Comparison of ENCODE assay signal across 19 cellular contexts in the genomic region with DNA sequence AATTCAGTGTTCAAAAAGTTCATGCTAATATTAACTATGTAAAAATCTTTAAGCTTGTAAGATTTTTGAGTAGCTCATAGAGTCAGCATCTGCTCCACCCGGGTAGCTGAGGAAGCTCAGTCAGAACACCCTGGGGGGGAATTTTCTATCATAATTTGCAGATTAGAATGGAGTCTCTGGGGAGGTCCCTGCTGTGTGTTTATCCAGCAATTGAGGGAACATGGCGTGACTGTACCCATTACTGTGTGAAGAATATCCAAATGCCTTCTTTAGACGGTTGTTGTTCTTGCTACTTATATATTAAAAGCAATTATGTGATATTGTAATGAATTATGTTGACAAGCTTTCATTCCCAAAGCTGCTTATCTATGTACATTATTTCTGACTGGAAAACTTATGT.
DNase-seq lines count a peak whose midpoint lies in the region; ATAC-seq and TF ChIP-seq lines count a peak whose summit lies in the region.
"Had no signal": no experiment of that assay in that cellular context is flagged by ENCODE, and none has a peak within 500 bp of the region (broad histone marks: within the 10 kb centered on the region; RNA-seq: fewer than 3 reads in every experiment).

No MANE protein-coding gene starts in this region.

- peak; percentile 44 for DNase-seq in AG04449 (ENCODE audit: low read depth, low spot score)
- DNase-seq in H4 (ENCODE audit: low spot score), result peak; percentile 14
- peak; percentile 76 to 86 for DNase-seq in NCI-H524 (lab: John Stamatoyannopoulos, UW)
- peak; percentile 74 for DNase-seq in astrocyte of the spinal cord (ENCODE audit: low read depth, low spot score)
- DNase-seq in NCI-H446 (lab: John Stamatoyannopoulos, UW), result no peak
- no peak for DNase-seq in medulla oblongata (ENCODE audit: extremely low spot score)
- DNase-seq in NCI-H187 (lab: John Stamatoyannopoulos, UW), result no peak
- DNase-seq: activated naive CD4-positive, alpha-beta T cell treated with anti-CD3 and anti-CD28 coated beads for 36 hours; CD4-positive, alpha-beta T cell; DND-41; H9; NCI-H1048; NK-92 treated with Interleukin-12 subunit alpha and Interleukin-12 subunit beta, amount 100 ng/mL, for 24 hours; psoas muscle; RPMI8226; tibial artery had no signal

- CTCF ChIA-PET in AG04449 (lab: Yijun Ruan, JAX), result interaction anchor here (1.1 to 1.6 kb wide), 3 partner anchors 12 to 650 kb away, joined by 3 to 4 read pairs (median 3); no protein-coding TSS in a partner anchor

- no peak for TF ChIP-seq CTCF in AG04449 (IDR thresholded peaks at IDR 0.05; ENCODE audit: insufficient read depth, low read length, missing control alignments)
- TF ChIP-seq CTCF in astrocyte of the spinal cord (IDR thresholded peaks at IDR 0.05; ENCODE audit: low read depth, low read length), result no peak

- POLR2A ChIA-PET in AG04449 (lab: Yijun Ruan, JAX), result interaction anchor here (0.8 kb wide), 1 partner anchor 8 kb away, joined by 3 read pairs; no protein-coding TSS in a partner anchor

- in situ Hi-C loops in astrocyte of the spinal cord (cut with HindIII; ENCODE audit: low sequenced_read_pairs), result no loop called here

- ATAC-seq in GM19395 (IDR thresholded peaks at IDR 0.05; ENCODE audit: unreplicated experiment), result no peak
- ATAC-seq: psoas muscle had no signal

- H3K4me3 ChIP-seq in AG04449 (ENCODE audit: low read depth, low read length) (no peak overlapping the region), astrocyte of the spinal cord (ENCODE audit: low read depth, low read length) (no peak overlapping the region)
- H3K4me3 ChIP-seq: coronary artery, K562, psoas muscle, tibial artery had no signal

Comparison
In these comparisons a context has a peak if more than half of its experiments do, and no peak if none do; other contexts are left out.
1. DNase-seq: peak in AG04449 (single experiment), H4 (single experiment), NCI-H524 (2 of 2) and astrocyte of the spinal cord (single experiment); none in NCI-H446 (0 of 2), medulla oblongata (single experiment) and NCI-H187 (0 of 2).